Comparison of ENCODE assay signal across 1 cellular context in the genomic region with DNA sequence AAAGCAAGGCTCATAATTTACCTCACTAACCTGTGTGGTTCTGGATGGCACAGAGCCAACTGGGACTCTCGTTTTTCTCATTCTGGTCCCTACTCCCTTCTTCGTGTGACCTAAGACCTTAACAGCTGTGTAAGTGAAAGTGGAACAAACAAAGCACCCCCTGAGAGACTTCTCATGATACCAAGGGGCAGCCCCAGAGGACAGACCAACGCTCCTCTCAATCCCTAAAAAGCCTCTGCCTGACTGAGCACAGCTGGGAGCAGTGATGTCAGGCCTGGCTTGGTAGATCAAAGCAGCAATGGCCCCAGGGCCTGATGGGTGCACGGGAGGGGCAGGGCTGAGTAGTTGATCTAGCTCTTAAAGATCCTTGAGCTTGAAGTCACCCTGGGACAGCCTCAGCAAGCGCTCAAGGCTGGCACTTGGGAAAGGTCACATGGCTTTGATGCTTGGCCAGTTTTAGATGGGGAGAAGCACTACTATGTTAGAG.
TF ChIP-seq lines count a peak whose summit lies in the region.

No MANE protein-coding gene starts in this region.

TF ChIP-seq in GM12878, 131 proteins besides CTCF, POLR2A, EP300 and RAD21 (continued from another document):
- TF ChIP-seq CBX3 (IDR thresholded peaks at IDR 0.05; ENCODE audit: borderline replicate concordance, low read depth) = no peak
- TF ChIP-seq ZNF217 (IDR thresholded peaks at IDR 0.05) = no peak
- TF ChIP-seq, protein P1, sequence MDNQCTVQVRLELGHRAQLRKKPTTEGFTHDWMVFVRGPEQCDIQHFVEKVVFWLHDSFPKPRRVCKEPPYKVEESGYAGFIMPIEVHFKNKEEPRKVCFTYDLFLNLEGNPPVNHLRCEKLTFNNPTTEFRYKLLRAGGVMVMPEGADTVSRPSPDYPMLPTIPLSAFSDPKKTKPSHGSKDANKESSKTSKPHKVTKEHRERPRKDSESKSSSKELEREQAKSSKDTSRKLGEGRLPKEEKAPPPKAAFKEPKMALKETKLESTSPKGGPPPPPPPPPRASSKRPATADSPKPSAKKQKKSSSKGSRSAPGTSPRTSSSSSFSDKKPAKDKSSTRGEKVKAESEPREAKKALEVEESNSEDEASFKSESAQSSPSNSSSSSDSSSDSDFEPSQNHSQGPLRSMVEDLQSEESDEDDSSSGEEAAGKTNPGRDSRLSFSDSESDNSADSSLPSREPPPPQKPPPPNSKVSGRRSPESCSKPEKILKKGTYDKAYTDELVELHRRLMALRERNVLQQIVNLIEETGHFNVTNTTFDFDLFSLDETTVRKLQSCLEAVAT (IDR thresholded peaks at IDR 0.05) = no peak
- TF ChIP-seq RCOR1 (conservative IDR thresholded peaks at IDR 0.05; ENCODE audit: low read depth, low read length) = no peak
- no peak for TF ChIP-seq CHD2 (IDR thresholded peaks at IDR 0.05; ENCODE audit: borderline replicate concordance, low read depth, low read length)
- no peak; the same call in 1 of the 2 replicates for TF ChIP-seq ZBED1 (IDR thresholded peaks at IDR 0.05; ENCODE audit: borderline replicate concordance)
- TF ChIP-seq, protein P2, sequence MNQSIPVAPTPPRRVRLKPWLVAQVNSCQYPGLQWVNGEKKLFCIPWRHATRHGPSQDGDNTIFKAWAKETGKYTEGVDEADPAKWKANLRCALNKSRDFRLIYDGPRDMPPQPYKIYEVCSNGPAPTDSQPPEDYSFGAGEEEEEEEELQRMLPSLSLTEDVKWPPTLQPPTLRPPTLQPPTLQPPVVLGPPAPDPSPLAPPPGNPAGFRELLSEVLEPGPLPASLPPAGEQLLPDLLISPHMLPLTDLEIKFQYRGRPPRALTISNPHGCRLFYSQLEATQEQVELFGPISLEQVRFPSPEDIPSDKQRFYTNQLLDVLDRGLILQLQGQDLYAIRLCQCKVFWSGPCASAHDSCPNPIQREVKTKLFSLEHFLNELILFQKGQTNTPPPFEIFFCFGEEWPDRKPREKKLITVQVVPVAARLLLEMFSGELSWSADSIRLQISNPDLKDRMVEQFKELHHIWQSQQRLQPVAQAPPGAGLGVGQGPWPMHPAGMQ (IDR thresholded peaks at IDR 0.05; ENCODE audit: borderline replicate concordance) = no peak
- TF ChIP-seq, protein P3, sequence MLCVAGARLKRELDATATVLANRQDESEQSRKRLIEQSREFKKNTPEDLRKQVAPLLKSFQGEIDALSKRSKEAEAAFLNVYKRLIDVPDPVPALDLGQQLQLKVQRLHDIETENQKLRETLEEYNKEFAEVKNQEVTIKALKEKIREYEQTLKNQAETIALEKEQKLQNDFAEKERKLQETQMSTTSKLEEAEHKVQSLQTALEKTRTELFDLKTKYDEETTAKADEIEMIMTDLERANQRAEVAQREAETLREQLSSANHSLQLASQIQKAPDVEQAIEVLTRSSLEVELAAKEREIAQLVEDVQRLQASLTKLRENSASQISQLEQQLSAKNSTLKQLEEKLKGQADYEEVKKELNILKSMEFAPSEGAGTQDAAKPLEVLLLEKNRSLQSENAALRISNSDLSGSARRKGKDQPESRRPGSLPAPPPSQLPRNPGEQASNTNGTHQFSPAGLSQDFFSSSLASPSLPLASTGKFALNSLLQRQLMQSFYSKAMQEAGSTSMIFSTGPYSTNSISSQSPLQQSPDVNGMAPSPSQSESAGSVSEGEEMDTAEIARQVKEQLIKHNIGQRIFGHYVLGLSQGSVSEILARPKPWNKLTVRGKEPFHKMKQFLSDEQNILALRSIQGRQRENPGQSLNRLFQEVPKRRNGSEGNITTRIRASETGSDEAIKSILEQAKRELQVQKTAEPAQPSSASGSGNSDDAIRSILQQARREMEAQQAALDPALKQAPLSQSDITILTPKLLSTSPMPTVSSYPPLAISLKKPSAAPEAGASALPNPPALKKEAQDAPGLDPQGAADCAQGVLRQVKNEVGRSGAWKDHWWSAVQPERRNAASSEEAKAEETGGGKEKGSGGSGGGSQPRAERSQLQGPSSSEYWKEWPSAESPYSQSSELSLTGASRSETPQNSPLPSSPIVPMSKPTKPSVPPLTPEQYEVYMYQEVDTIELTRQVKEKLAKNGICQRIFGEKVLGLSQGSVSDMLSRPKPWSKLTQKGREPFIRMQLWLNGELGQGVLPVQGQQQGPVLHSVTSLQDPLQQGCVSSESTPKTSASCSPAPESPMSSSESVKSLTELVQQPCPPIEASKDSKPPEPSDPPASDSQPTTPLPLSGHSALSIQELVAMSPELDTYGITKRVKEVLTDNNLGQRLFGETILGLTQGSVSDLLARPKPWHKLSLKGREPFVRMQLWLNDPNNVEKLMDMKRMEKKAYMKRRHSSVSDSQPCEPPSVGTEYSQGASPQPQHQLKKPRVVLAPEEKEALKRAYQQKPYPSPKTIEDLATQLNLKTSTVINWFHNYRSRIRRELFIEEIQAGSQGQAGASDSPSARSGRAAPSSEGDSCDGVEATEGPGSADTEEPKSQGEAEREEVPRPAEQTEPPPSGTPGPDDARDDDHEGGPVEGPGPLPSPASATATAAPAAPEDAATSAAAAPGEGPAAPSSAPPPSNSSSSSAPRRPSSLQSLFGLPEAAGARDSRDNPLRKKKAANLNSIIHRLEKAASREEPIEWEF (IDR thresholded peaks at IDR 0.05; ENCODE audit: insufficient replicate concordance, low read depth, low read length) = no peak
- TF ChIP-seq KDM1A (IDR thresholded peaks at IDR 0.05; ENCODE audit: borderline replicate concordance) = no peak
- TF ChIP-seq HDGF (IDR thresholded peaks at IDR 0.05) = no peak
- TF ChIP-seq BHLHE40 (IDR thresholded peaks at IDR 0.05; ENCODE audit: borderline replicate concordance in 1 of 2, low read depth in 2 of 2, low read length in 1 of 2) = peak; percentile 39 to 80; a peak in 2 of 4 replicates
- TF ChIP-seq MTA2 (IDR thresholded peaks at IDR 0.05; ENCODE audit: low read depth) = peak; percentile 43; the same call in 1 of the 2 replicates
- TF ChIP-seq NFYA (IDR thresholded peaks at IDR 0.05; ENCODE audit: borderline replicate concordance, low read depth, low read length) = no peak
- TF ChIP-seq, protein P4, sequence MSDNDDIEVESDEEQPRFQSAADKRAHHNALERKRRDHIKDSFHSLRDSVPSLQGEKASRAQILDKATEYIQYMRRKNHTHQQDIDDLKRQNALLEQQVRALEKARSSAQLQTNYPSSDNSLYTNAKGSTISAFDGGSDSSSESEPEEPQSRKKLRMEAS (IDR thresholded peaks at IDR 0.05; ENCODE audit: low read depth, low read length) = no peak
- TF ChIP-seq STAT1 (conservative IDR thresholded peaks at IDR 0.05) = no peak
- TF ChIP-seq, protein P5, sequence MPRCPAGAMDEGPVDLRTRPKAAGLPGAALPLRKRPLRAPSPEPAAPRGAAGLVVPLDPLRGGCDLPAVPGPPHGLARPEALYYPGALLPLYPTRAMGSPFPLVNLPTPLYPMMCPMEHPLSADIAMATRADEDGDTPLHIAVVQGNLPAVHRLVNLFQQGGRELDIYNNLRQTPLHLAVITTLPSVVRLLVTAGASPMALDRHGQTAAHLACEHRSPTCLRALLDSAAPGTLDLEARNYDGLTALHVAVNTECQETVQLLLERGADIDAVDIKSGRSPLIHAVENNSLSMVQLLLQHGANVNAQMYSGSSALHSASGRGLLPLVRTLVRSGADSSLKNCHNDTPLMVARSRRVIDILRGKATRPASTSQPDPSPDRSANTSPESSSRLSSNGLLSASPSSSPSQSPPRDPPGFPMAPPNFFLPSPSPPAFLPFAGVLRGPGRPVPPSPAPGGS (IDR thresholded peaks at IDR 0.05; ENCODE audit: borderline replicate concordance, insufficient read depth, low read depth, low read length, poor library complexity, severe bottlenecking) = no peak
- no peak for TF ChIP-seq ZNF384 (IDR thresholded peaks at IDR 0.05; ENCODE audit: borderline replicate concordance, low read depth, low read length)
- no peak for TF ChIP-seq POLR2AphosphoS2 (IDR thresholded peaks at IDR 0.05; ENCODE audit: low read depth, low read length)
- TF ChIP-seq, protein P6, sequence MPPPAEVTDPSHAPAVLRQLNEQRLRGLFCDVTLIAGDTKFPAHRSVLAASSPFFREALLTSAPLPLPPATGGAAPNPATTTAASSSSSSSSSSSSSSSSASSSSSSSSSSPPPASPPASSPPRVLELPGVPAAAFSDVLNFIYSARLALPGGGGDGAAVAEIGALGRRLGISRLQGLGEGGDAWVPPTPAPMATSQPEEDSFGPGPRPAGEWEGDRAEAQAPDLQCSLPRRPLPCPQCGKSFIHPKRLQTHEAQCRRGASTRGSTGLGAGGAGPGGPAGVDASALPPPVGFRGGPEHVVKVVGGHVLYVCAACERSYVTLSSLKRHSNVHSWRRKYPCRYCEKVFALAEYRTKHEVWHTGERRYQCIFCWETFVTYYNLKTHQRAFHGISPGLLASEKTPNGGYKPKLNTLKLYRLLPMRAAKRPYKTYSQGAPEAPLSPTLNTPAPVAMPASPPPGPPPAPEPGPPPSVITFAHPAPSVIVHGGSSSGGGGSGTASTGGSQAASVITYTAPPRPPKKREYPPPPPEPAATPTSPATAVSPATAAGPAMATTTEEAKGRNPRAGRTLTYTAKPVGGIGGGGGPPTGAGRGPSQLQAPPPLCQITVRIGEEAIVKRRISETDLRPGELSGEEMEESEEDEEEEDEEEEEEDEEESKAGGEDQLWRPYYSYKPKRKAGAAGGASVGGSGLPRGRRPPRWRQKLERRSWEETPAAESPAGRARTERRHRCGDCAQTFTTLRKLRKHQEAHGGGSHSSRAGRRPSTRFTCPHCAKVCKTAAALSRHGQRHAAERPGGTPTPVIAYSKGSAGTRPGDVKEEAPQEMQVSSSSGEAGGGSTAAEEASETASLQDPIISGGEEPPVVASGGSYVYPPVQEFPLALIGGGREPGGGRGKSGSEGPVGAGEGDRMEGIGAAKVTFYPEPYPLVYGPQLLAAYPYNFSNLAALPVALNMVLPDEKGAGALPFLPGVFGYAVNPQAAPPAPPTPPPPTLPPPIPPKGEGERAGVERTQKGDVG (CRISPR knock-in tag; IDR thresholded peaks at IDR 0.05) = no peak
- TF ChIP-seq TBL1XR1 (IDR thresholded peaks at IDR 0.05; ENCODE audit: low read depth, low read length) = no peak
- TF ChIP-seq ZZZ3 (IDR thresholded peaks at IDR 0.05; ENCODE audit: control insufficient read depth, insufficient read length, low read depth) = no peak
- no peak for TF ChIP-seq CHD1 (IDR thresholded peaks at IDR 0.05; ENCODE audit: low read depth, low read length)
- peak; percentile 98 for TF ChIP-seq NR2F1 (conservative IDR thresholded peaks at IDR 0.05)
- TF ChIP-seq FOS (IDR thresholded peaks at IDR 0.05; ENCODE audit: borderline replicate concordance, extremely low read depth, insufficient read length) = no peak
- TF ChIP-seq BCL11A (IDR thresholded peaks at IDR 0.05; ENCODE audit: low read depth, low read length) = no peak
- no peak for TF ChIP-seq HDAC2 (IDR thresholded peaks at IDR 0.05)
- peak; percentile 83; the same call in 1 of the 2 replicates for TF ChIP-seq PAX5 (IDR thresholded peaks at IDR 0.05; ENCODE audit: borderline replicate concordance, low read depth, low read length)
- TF ChIP-seq, protein P7, sequence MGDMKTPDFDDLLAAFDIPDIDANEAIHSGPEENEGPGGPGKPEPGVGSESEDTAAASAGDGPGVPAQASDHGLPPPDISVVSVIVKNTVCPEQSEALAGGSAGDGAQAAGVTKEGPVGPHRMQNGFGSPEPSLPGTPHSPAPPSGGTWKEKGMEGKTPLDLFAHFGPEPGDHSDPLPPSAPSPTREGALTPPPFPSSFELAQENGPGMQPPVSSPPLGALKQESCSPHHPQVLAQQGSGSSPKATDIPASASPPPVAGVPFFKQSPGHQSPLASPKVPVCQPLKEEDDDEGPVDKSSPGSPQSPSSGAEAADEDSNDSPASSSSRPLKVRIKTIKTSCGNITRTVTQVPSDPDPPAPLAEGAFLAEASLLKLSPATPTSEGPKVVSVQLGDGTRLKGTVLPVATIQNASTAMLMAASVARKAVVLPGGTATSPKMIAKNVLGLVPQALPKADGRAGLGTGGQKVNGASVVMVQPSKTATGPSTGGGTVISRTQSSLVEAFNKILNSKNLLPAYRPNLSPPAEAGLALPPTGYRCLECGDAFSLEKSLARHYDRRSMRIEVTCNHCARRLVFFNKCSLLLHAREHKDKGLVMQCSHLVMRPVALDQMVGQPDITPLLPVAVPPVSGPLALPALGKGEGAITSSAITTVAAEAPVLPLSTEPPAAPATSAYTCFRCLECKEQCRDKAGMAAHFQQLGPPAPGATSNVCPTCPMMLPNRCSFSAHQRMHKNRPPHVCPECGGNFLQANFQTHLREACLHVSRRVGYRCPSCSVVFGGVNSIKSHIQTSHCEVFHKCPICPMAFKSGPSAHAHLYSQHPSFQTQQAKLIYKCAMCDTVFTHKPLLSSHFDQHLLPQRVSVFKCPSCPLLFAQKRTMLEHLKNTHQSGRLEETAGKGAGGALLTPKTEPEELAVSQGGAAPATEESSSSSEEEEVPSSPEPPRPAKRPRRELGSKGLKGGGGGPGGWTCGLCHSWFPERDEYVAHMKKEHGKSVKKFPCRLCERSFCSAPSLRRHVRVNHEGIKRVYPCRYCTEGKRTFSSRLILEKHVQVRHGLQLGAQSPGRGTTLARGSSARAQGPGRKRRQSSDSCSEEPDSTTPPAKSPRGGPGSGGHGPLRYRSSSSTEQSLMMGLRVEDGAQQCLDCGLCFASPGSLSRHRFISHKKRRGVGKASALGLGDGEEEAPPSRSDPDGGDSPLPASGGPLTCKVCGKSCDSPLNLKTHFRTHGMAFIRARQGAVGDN (IDR thresholded peaks at IDR 0.05) = no peak
- TF ChIP-seq JUNB (IDR thresholded peaks at IDR 0.05) = peak; percentile 25; the same call in 1 of the 2 replicates
- peak; percentile 65 for TF ChIP-seq IKZF1 (conservative IDR thresholded peaks at IDR 0.05)
- 0 out of 2 replicates have a peak, but pooled peaks have one; percentile 39 for TF ChIP-seq TCF3 (IDR thresholded peaks at IDR 0.05; ENCODE audit: borderline replicate concordance, insufficient read depth, low read depth, low read length)
- TF ChIP-seq, protein P8, sequence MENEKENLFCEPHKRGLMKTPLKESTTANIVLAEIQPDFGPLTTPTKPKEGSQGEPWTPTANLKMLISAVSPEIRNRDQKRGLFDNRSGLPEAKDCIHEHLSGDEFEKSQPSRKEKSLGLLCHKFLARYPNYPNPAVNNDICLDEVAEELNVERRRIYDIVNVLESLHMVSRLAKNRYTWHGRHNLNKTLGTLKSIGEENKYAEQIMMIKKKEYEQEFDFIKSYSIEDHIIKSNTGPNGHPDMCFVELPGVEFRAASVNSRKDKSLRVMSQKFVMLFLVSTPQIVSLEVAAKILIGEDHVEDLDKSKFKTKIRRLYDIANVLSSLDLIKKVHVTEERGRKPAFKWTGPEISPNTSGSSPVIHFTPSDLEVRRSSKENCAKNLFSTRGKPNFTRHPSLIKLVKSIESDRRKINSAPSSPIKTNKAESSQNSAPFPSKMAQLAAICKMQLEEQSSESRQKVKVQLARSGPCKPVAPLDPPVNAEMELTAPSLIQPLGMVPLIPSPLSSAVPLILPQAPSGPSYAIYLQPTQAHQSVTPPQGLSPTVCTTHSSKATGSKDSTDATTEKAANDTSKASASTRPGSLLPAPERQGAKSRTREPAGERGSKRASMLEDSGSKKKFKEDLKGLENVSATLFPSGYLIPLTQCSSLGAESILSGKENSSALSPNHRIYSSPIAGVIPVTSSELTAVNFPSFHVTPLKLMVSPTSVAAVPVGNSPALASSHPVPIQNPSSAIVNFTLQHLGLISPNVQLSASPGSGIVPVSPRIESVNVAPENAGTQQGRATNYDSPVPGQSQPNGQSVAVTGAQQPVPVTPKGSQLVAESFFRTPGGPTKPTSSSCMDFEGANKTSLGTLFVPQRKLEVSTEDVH (IDR thresholded peaks at IDR 0.05; ENCODE audit: low read depth, partially characterized antibody) = no peak
- TF ChIP-seq RELA (IDR thresholded peaks at IDR 0.05; ENCODE audit: borderline replicate concordance, partially characterized antibody) = no peak
- no peak for TF ChIP-seq SUZ12 (IDR thresholded peaks at IDR 0.05; ENCODE audit: unreplicated experiment)
- no peak for TF ChIP-seq FOXM1 (IDR thresholded peaks at IDR 0.05; ENCODE audit: low read depth, low read length)
- 0 out of 2 replicates have a peak, but pooled peaks have one; percentile 29 for TF ChIP-seq NBN (IDR thresholded peaks at IDR 0.05)
- TF ChIP-seq ZNF622 (IDR thresholded peaks at IDR 0.05) = no peak
- no peak; the same call in 1 of the 2 replicates for TF ChIP-seq RUNX3 (IDR thresholded peaks at IDR 0.05; ENCODE audit: low read length)
